15 cellular contexts compared by ENCODE assay signal in the genomic region with DNA sequence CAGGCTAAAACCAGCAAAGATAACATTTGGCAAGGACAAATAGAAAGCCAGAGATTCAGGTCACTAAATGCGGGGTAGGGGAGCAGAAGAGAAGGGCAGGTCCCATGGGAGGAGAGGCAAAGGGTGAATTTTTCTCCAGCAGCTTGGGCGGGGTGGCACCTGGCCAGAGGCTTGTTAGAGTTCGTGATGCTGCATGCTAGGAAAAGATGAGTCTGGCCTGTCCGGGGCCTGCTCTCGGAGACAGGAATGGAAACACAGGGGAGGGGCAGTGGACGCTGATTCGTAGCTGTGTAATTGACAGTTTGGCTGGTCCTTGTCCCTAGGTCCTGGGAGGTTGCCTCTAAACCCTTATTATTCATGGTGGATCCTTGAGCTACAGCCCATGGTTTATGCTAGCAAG. TPM values are rescaled to one million over a fixed set of nuclear protein-coding genes. Genes with fewer than 3 reads are reported as not detected.
DNase-seq lines count a peak whose midpoint lies in the region; ATAC-seq and TF ChIP-seq lines count a peak whose summit lies in the region.
"Had no signal": no experiment of that assay in that cellular context is flagged by ENCODE, and none has a peak within 500 bp of the region (broad histone marks: within the 10 kb centered on the region; RNA-seq: fewer than 3 reads in every experiment).

No MANE protein-coding gene starts in this region.

- no peak for TF ChIP-seq CTCF in osteoblast (IDR thresholded peaks at IDR 0.05; ENCODE audit: extremely low read depth, low read depth, low read length)

- 58 to 63% methylated on average over 7 of the region's 7 CpGs for WGBS in aorta, 2 donors

- no peak overlapping the region for H3K4me2 ChIP-seq in osteoblast (ENCODE audit: insufficient read depth, low read length)
- H3K4me2 ChIP-seq: A549 had no signal

- H4K20me1 ChIP-seq in osteoblast (ENCODE audit: insufficient read depth, low read length): no peaks in the 10 kb centered on the region

- peak; percentile 37 for DNase-seq in activated effector memory CD4-positive, alpha-beta T cell treated with anti-CD3 and anti-CD28 coated beads, Interleukin-2, amount 50 U/mL, for 16 hours
- no peak for DNase-seq in activated effector memory CD4-positive, alpha-beta T cell treated with Interleukin-2 at 50 U/mL for 16 hours
- DNase-seq in Right ventricle myocardium superior: peak; percentile 74
- peak; percentile 90 for DNase-seq in osteoblast (ENCODE audit: insufficient read length, low spot score, missing footprints)
- DNase-seq in aorta: peak; percentile 71 to 87
- DNase-seq in stimulated activated CD4-positive, alpha-beta T cell treated with anti-CD3 and anti-CD28 coated beads, Interleukin-4, amount 100 ng/mL, for 1 hour: no peak
- DNase-seq in stimulated activated CD4-positive, alpha-beta T cell treated with anti-CD3 and anti-CD28 coated beads, Interleukin-2, amount 100 ng/mL, for 48 hours: no peak
- DNase-seq in activated CD4-positive, alpha-beta memory T cell treated with anti-CD3 and anti-CD28 coated beads, Interleukin-2, amount 10 ng/mL, durations not matched to agents 7 days and 5 days: no peak
- DNase-seq: activated CD4-positive, alpha-beta T cell treated with anti-CD3 and anti-CD28 coated beads, Interleukin-2, amount 50 U/mL, for 48 hours; activated naive CD4-positive, alpha-beta T cell treated with anti-CD3 and anti-CD28 coated beads for 36 hours; naive B cell; NK-92 treated with Interleukin-12 subunit alpha and Interleukin-12 subunit beta, amount 100 ng/mL, for 24 hours; T-cell had no signal

- no peak overlapping the region for H3K4me3 Mint-ChIP-seq in activated CD4-positive, alpha-beta memory T cell treated with anti-CD3 and anti-CD28 coated beads, Interleukin-2, amount 10 ng/mL, durations not matched to agents 7 days and 5 days
- H3K4me3 Mint-ChIP-seq: activated naive CD4-positive, alpha-beta T cell treated with anti-CD3 and anti-CD28 coated beads for 36 hours; naive B cell; T-cell had no signal

- H3K27me3 ChIP-seq in osteoblast (ENCODE audit: insufficient read depth, low read length) (no peaks in the 10 kb centered on the region), aorta (ENCODE audit: control insufficient read depth in 1 of 2, insufficient read depth in 2 of 2, low read length in 1 of 2) (no peaks in the 10 kb centered on the region)

- peaks cover 39% of the 10 kb centered on the region for H3K4me1 ChIP-seq in osteoblast (ENCODE audit: insufficient read depth, low read length)
- no peaks in the 10 kb centered on the region for H3K4me1 ChIP-seq in aorta (ENCODE audit: control insufficient read depth in 1 of 2, insufficient read depth in 2 of 2, low read length in 2 of 2)

- H3K36me3 Mint-ChIP-seq in activated CD4-positive, alpha-beta memory T cell treated with anti-CD3 and anti-CD28 coated beads, Interleukin-2, amount 10 ng/mL, durations not matched to agents 7 days and 5 days (ENCODE audit: low read depth): no peaks in the 10 kb centered on the region
- H3K36me3 Mint-ChIP-seq: T-cell had no signal

- intact Hi-C loops in Right ventricle myocardium superior (cut with DNase I) (loop anchor here (10.0 kb wide), 1 partner anchor 101 kb away; no protein-coding TSS in a partner anchor), aorta (cut with DNase I) (no loop called here)

- H3K36me3 ChIP-seq in osteoblast (ENCODE audit: insufficient read depth, low read length) (no peaks in the 10 kb centered on the region), aorta (ENCODE audit: control insufficient read depth in 1 of 2, insufficient read depth in 2 of 2, low read length in 1 of 2) (no peaks in the 10 kb centered on the region)

- H3K9me3 Mint-ChIP-seq in activated CD4-positive, alpha-beta memory T cell treated with anti-CD3 and anti-CD28 coated beads, Interleukin-2, amount 10 ng/mL, durations not matched to agents 7 days and 5 days: peaks cover under 1% of the 10 kb centered on the region

- H3K4me3 ChIP-seq in osteoblast (ENCODE audit: insufficient read depth, low read length) (no peak overlapping the region), aorta (ENCODE audit: low read length in 2 of 2) (no peak overlapping the region)
- H3K4me3 ChIP-seq: A549 had no signal

- CTCF ChIA-PET in activated CD4-positive, alpha-beta memory T cell treated with anti-CD3 and anti-CD28 coated beads, Interleukin-2, amount 10 ng/mL, durations not matched to agents 7 days and 5 days (lab: Charles Lee): interaction anchor here (1.1 kb wide), 1 partner anchor 9 kb away, joined by 3 read pairs; no protein-coding TSS in a partner anchor

- H3K9me3 ChIP-seq in osteoblast (ENCODE audit: low read depth, low read length) (no peaks in the 10 kb centered on the region), aorta (ENCODE audit: control insufficient read depth, low read length) (no peaks in the 10 kb centered on the region)

- ATAC-seq in Right ventricle myocardium superior (ENCODE audit: poor library complexity) (peak; percentile 8), aorta (ENCODE audit: low FRiP score) (peak; percentile 58)
- ATAC-seq: T-cell had no signal

- POLR2A ChIA-PET in activated CD4-positive, alpha-beta memory T cell treated with anti-CD3 and anti-CD28 coated beads, Interleukin-2, amount 10 ng/mL, durations not matched to agents 7 days and 5 days (lab: Charles Lee): no interaction called here

- H3K4me1 Mint-ChIP-seq in activated CD4-positive, alpha-beta memory T cell treated with anti-CD3 and anti-CD28 coated beads, Interleukin-2, amount 10 ng/mL, durations not matched to agents 7 days and 5 days: no peaks in the 10 kb centered on the region
- H3K4me1 Mint-ChIP-seq: naive B cell, T-cell had no signal

- peaks cover 2% of the 10 kb centered on the region for H3K27me3 Mint-ChIP-seq in activated CD4-positive, alpha-beta memory T cell treated with anti-CD3 and anti-CD28 coated beads, Interleukin-2, amount 10 ng/mL, durations not matched to agents 7 days and 5 days

- no peak overlapping the region for H3K27ac Mint-ChIP-seq in activated CD4-positive, alpha-beta memory T cell treated with anti-CD3 and anti-CD28 coated beads, Interleukin-2, amount 10 ng/mL, durations not matched to agents 7 days and 5 days
- H3K27ac Mint-ChIP-seq: activated naive CD4-positive, alpha-beta T cell treated with anti-CD3 and anti-CD28 coated beads for 36 hours; T-cell had no signal

- no peaks in the 10 kb centered on the region for H3K79me2 ChIP-seq in osteoblast (ENCODE audit: insufficient read depth, low read length)

- peak overlapping the region; percentile 49 for H2AFZ ChIP-seq in osteoblast (ENCODE audit: low read length)

- H3K27ac ChIP-seq in osteoblast (ENCODE audit: low read depth, low read length): peak overlapping the region; percentile 77
- no peak overlapping the region for H3K27ac ChIP-seq in aorta (ENCODE audit: low read depth in 1 of 2, low read length in 2 of 2)

RNA-seq across cellular contexts. Expression of gene CYP27C1, which starts 44.7 kb away (rescaled TPM):
- total RNA-seq in Right ventricle myocardium superior (not detected), osteoblast (2.2 and 2.4 TPM in 2 replicates), aorta (under 1 TPM; 0.16 to 0.42 TPM)
- polyA plus RNA-seq in aorta: not detected
- total RNA-seq in activated CD4-positive, alpha-beta memory T cell treated with anti-CD3 and anti-CD28 coated beads, Interleukin-2, amount 10 ng/mL, durations not matched to agents 7 days and 5 days: not detected
- total RNA-seq: activated naive CD4-positive, alpha-beta T cell treated with anti-CD3 and anti-CD28 coated beads for 36 hours; HT-29 had no signal

Comparison
In these comparisons a context has a peak if more than half of its experiments do, and no peak if none do; other contexts are left out.
1. DNase-seq: peak in activated effector memory CD4-positive, alpha-beta T cell treated with anti-CD3 and anti-CD28 coated beads, Interleukin-2, amount 50 U/mL, for 16 hours (single experiment), Right ventricle myocardium superior (single experiment), osteoblast (single experiment) and aorta (2 of 2); none in activated effector memory CD4-positive, alpha-beta T cell treated with Interleukin-2 at 50 U/mL for 16 hours (single experiment), stimulated activated CD4-positive, alpha-beta T cell treated with anti-CD3 and anti-CD28 coated beads, Interleukin-4, amount 100 ng/mL, for 1 hour (single experiment), stimulated activated CD4-positive, alpha-beta T cell treated with anti-CD3 and anti-CD28 coated beads, Interleukin-2, amount 100 ng/mL, for 48 hours (0 of 2) and activated CD4-positive, alpha-beta memory T cell treated with anti-CD3 and anti-CD28 coated beads, Interleukin-2, amount 10 ng/mL, durations not matched to agents 7 days and 5 days (single experiment).